ENCODE assay signal across 10 cellular contexts in genomic region chr19:4877753-4878490, GRCh38. TPM values are rescaled to one million over a fixed set of nuclear protein-coding genes. Genes with fewer than 3 reads are reported as not detected.
DNase-seq lines count a peak whose midpoint lies in the region; ATAC-seq and TF ChIP-seq lines count a peak whose summit lies in the region.
"Had no signal": no experiment of that assay in that cellular context is flagged by ENCODE, and none has a peak within 500 bp of the region (broad histone marks: within the 10 kb centered on the region; RNA-seq: fewer than 3 reads in every experiment).

No MANE protein-coding gene starts in this region.

- H3F3A ChIP-seq in GM23338 (replicated peaks; ENCODE audit: low read depth) = no peaks in the 10 kb centered on the region

- H3K9ac ChIP-seq in iPS-20b (ENCODE audit: low read depth, low read length) = peak overlapping the region; percentile 41; the same call in 1 of the 2 replicates

- TF ChIP-seq CTCF in GM23338 (conservative IDR thresholded peaks at IDR 0.05; ENCODE audit: low read depth in 2 of 2) (no peak), astrocyte of the spinal cord (IDR thresholded peaks at IDR 0.05; ENCODE audit: low read depth, low read length) (no peak), gastrocnemius medialis (IDR thresholded peaks at IDR 0.05 in 4 of 5, conservative IDR thresholded peaks at IDR 0.05 in 1 of 5) (no peak)

- peaks cover 17% of the 10 kb centered on the region; the same call in 1 of the 2 replicates for H3K4me1 ChIP-seq in GM23338 (ENCODE audit: insufficient read depth)
- peaks cover 6% of the 10 kb centered on the region; the same call in 1 of the 2 replicates for H3K4me1 ChIP-seq in iPS-20b (ENCODE audit: insufficient read depth, low read length)
- H3K4me1 ChIP-seq in gastrocnemius medialis = peaks cover 20 to 26% of the 10 kb centered on the region in 2 donors

- H4K20me1 ChIP-seq in GM23338 (replicated peaks; ENCODE audit: insufficient read depth) = 0 out of 2 replicates have a peak, but pooled peaks cover 2% of the 10 kb centered on the region

- intact Hi-C loops in gastrocnemius medialis (cut with DNase I; ENCODE audit: low total_unique reads) = loop anchor here (1.0 to 2.0 kb wide), 2 partner anchors 19 to 98 kb away; no protein-coding TSS in a partner anchor

- H3K4me1 Mint-ChIP-seq in GM23338 = peaks cover 9% of the 10 kb centered on the region; the same call in 1 of the 3 replicates
- H3K4me1 Mint-ChIP-seq: mesothelial cell of epicardium had no signal

- ATAC-seq in GM23338 = peak; percentile 49
- ATAC-seq in gastrocnemius medialis = peak; percentile 81 to 83
- no peak for ATAC-seq in GM19455 (IDR thresholded peaks at IDR 0.05; ENCODE audit: unreplicated experiment)

- peak overlapping the region; percentile 76; the same call in 1 of the 2 replicates for H2AFZ ChIP-seq in GM23338

- in situ Hi-C loops in astrocyte of the spinal cord (cut with HindIII; ENCODE audit: low sequenced_read_pairs) (no loop called here), gastrocnemius medialis (cut with MboI; ENCODE audit: low sequenced_read_pairs in 4 of 4) (loop anchor here in 1 of 4 donors (10.0 kb wide), 1 partner anchor 157 kb away; no protein-coding TSS in a partner anchor)

- H3K27ac Mint-ChIP-seq in GM23338 = no peak overlapping the region
- H3K27ac Mint-ChIP-seq: mesothelial cell of epicardium had no signal

- H3K79me2 ChIP-seq in GM23338 (replicated peaks; ENCODE audit: insufficient read depth) = no peaks in the 10 kb centered on the region

- DNase-seq in GM23338 (ENCODE audit: low spot score) (peak; percentile 27), astrocyte of the spinal cord (ENCODE audit: low read depth, low spot score) (peak; percentile 43), gastrocnemius medialis (peak; percentile 80 to 93), NCI-H446 treated with DMSO at 0.1 percent for 48 hours (lab: John Stamatoyannopoulos, UW) (no peak), NCI-H510A (lab: John Stamatoyannopoulos, UW) (no peak), NCI-H774 (lab: John Stamatoyannopoulos, UW) (no peak)
- DNase-seq: NCI-H2029 had no signal

- H3K4me3 ChIP-seq in GM23338 = no peak overlapping the region
- H3K4me3 ChIP-seq in astrocyte of the spinal cord (ENCODE audit: low read depth, low read length) = no peak overlapping the region
- H3K4me3 ChIP-seq in iPS-20b (ENCODE audit: low read length) = no peak overlapping the region
- H3K4me3 ChIP-seq in gastrocnemius medialis = peak overlapping the region; percentile 21 to 51 (median 38)

- no peaks in the 10 kb centered on the region for H3K36me3 Mint-ChIP-seq in GM23338 (ENCODE audit: low read depth)
- H3K36me3 Mint-ChIP-seq: mesothelial cell of epicardium had no signal

- no peak overlapping the region for H3K27ac ChIP-seq in GM23338 (ENCODE audit: low read depth)
- H3K27ac ChIP-seq in iPS-20b (ENCODE audit: low read length) = peak overlapping the region; percentile 24
- peak overlapping the region; percentile 96 to 100 (median 98) for H3K27ac ChIP-seq in gastrocnemius medialis

- H3K36me3 ChIP-seq in GM23338 (ENCODE audit: insufficient read depth) = no peaks in the 10 kb centered on the region
- H3K36me3 ChIP-seq in iPS-20b (ENCODE audit: insufficient read depth, low read depth, low read length) = no peaks in the 10 kb centered on the region
- no peaks in the 10 kb centered on the region for H3K36me3 ChIP-seq in gastrocnemius medialis

- no peaks in the 10 kb centered on the region for H3K9me3 Mint-ChIP-seq in GM23338
- H3K9me3 Mint-ChIP-seq: mesothelial cell of epicardium had no signal

- peak overlapping the region; percentile 45 for H3K4me2 ChIP-seq in GM23338

- peak; percentile 21 to 39 for TF ChIP-seq POLR2A in gastrocnemius medialis (IDR thresholded peaks at IDR 0.05)

- no peaks in the 10 kb centered on the region for H3K9me3 ChIP-seq in iPS-20b (ENCODE audit: insufficient read depth, low read depth, low read length)
- H3K9me3 ChIP-seq in gastrocnemius medialis = no peaks in the 10 kb centered on the region

- H3K9me2 ChIP-seq in GM23338 (ENCODE audit: insufficient read depth) = no peaks in the 10 kb centered on the region

- H3K4me3 Mint-ChIP-seq in GM23338 = no peak overlapping the region
- H3K4me3 Mint-ChIP-seq: mesothelial cell of epicardium had no signal

- H3K27me3 ChIP-seq in GM23338 (ENCODE audit: insufficient read depth) (no peaks in the 10 kb centered on the region), iPS-20b (ENCODE audit: insufficient read depth, low read length) (no peaks in the 10 kb centered on the region), gastrocnemius medialis (no peaks in the 10 kb centered on the region)

- H3K27me3 Mint-ChIP-seq in GM23338 (ENCODE audit: insufficient read depth, low read depth, poor library complexity) = peaks cover 13% of the 10 kb centered on the region

TF ChIP-seq in GM23338, 12 proteins besides CTCF, POLR2A, EP300 and RAD21 (continues in another document):
- no peak for TF ChIP-seq JUNB (IDR thresholded peaks at IDR 0.05; ENCODE audit: unreplicated experiment)
- no peak for TF ChIP-seq ZNF331 (CRISPR knock-in tag; IDR thresholded peaks at IDR 0.05; ENCODE audit: low read depth)
- TF ChIP-seq REST (IDR thresholded peaks at IDR 0.05; ENCODE audit: unreplicated experiment) = no peak
- TF ChIP-seq POLR2AphosphoS5 (IDR thresholded peaks at IDR 0.05; ENCODE audit: low read depth) = no peak
- TF ChIP-seq ETS1 (IDR thresholded peaks at IDR 0.05) = no peak
- no peak for TF ChIP-seq NANOG (IDR thresholded peaks at IDR 0.05; ENCODE audit: borderline replicate concordance)
- TF ChIP-seq STAT1 (IDR thresholded peaks at IDR 0.05; ENCODE audit: unreplicated experiment) = no peak
- TF ChIP-seq CREB1 (CRISPR knock-in tag; IDR thresholded peaks at IDR 0.05; ENCODE audit: low read depth) = no peak
- TF ChIP-seq EZH2 (IDR thresholded peaks at IDR 0.05; ENCODE audit: low read depth, unreplicated experiment) = no peak
- TF ChIP-seq EZH2phosphoT487 (IDR thresholded peaks at IDR 0.05; ENCODE audit: unreplicated experiment) = no peak
- TF ChIP-seq ZNF114 (CRISPR knock-in tag; IDR thresholded peaks at IDR 0.05) = no peak

RNA-seq across cellular contexts. Expression of gene PLIN3, which starts 10.5 kb away (rescaled TPM):
- total RNA-seq in GM23338 (2014; rRNA removed; shearing (Covaris generic)) = 45.9 and 59.9 TPM in 2 replicates
- 38.0 and 39.0 TPM in 2 replicates for polyA plus RNA-seq in GM23338 (2016; fragmentation: Nextera tagmentation; extraction: Ambion mirVana)
- total RNA-seq in gastrocnemius medialis = 100 to 1,000 TPM in 2 of 4 donors, 10 to 100 TPM in 2; 53.9 to 193 (median 92.5) TPM

RNA-seq across cellular contexts. Expression of gene ARRDC5, which starts 24.8 kb away (rescaled TPM):
- not detected in 2 replicates for total RNA-seq in GM23338 (2014; rRNA removed; shearing (Covaris generic))
- polyA plus RNA-seq in GM23338 (2016; fragmentation: Nextera tagmentation; extraction: Ambion mirVana) = not detected in 2 replicates
- total RNA-seq in gastrocnemius medialis = not detected
- total RNA-seq: mesothelial cell of epicardium had no signal

RNA-seq across cellular contexts. Expression of gene UHRF1, which starts 31.4 kb away (rescaled TPM):
- 40.9 and 45.7 TPM in 2 replicates for total RNA-seq in GM23338 (2014; rRNA removed; shearing (Covaris generic))
- 20.3 and 24.5 TPM in 2 replicates for polyA plus RNA-seq in GM23338 (2016; fragmentation: Nextera tagmentation; extraction: Ambion mirVana)
- total RNA-seq in gastrocnemius medialis = under 1 TPM in 3 of 4 donors, not detected in 1; 0.12 to 0.72 (median 0.69) TPM

RNA-seq across cellular contexts. Expression of gene TICAM1, which starts 46.4 kb away (rescaled TPM):
- 0.31 and 0.38 TPM in 2 replicates for total RNA-seq in GM23338 (2014; rRNA removed; shearing (Covaris generic))
- 0.32 and 0.38 TPM in 2 replicates for polyA plus RNA-seq in GM23338 (2016; fragmentation: Nextera tagmentation; extraction: Ambion mirVana)
- total RNA-seq in gastrocnemius medialis = 10 to 100 TPM in 2 of 4 donors, 1 to 10 TPM in 2; 5.9 to 14.0 (median 9.0) TPM

Comparison
In these comparisons a context has a peak if more than half of its experiments do, and no peak if none do; other contexts are left out.
1. DNase-seq: peak in GM23338 (single experiment), astrocyte of the spinal cord (single experiment) and gastrocnemius medialis (2 of 2); none in NCI-H446 treated with DMSO at 0.1 percent for 48 hours (single experiment), NCI-H510A (single experiment) and NCI-H774 (single experiment).
2. H3K4me3 ChIP-seq: peak in gastrocnemius medialis (4 of 4); none in GM23338 (single experiment), astrocyte of the spinal cord (single experiment) and iPS-20b (single experiment).
3. RNA of gene UHRF1, which starts 31.4 kb away (total RNA-seq): 40.9 to 45.7 TPM in GM23338; 0.12 to 0.72 TPM in gastrocnemius medialis; every median in the first group is over 10 times any median in the second.